18 cellular contexts compared by ENCODE assay signal in the genomic region with DNA sequence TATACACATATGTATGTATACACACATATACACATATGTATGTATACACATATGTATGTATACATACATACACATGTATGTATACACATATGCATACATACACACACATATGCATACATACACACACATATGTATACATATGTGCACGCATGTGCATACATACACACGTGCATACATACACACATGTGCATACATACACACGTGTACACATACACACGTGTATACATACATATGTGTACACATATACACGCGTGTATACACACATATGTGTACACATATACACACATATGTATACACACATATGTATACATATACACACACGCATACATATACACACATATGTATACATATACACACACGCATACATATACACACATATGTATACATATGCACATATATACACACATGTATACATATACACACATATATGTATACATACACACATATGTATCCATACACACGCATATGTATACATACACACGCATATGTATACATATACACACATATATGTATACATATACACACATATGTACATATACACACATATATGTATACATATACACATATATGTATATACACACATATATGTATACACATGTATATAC. TPM values are rescaled to one million over a fixed set of nuclear protein-coding genes. Genes with fewer than 3 reads are reported as not detected.
DNase-seq lines count a peak whose midpoint lies in the region; FAIRE-seq and TF ChIP-seq lines count a peak whose summit lies in the region.
"Had no signal": no experiment of that assay in that cellular context is flagged by ENCODE, and none has a peak within 500 bp of the region (broad histone marks: within the 10 kb centered on the region; RNA-seq: fewer than 3 reads in every experiment).

No MANE protein-coding gene starts in this region.

- peak overlapping the region; percentile 30 for H3K9ac ChIP-seq in neuronal stem cell (ENCODE audit: low read depth, low read length, poor library complexity)

- peaks cover 0 to 2% of the 10 kb centered on the region in 2 donors for H3K4me1 ChIP-seq in neuronal stem cell (ENCODE audit: control insufficient read depth in 2 of 2, insufficient read depth in 1 of 2, low read depth in 1 of 2, low read length in 2 of 2)

- no peak overlapping the region for H3K4ac ChIP-seq in neuronal stem cell (ENCODE audit: low read length)

- H4K8ac ChIP-seq in neuronal stem cell (ENCODE audit: low read depth, low read length) = no peak overlapping the region

- no peak overlapping the region for H2BK12ac ChIP-seq in neuronal stem cell (ENCODE audit: low read length)

- H3K9me3 Mint-ChIP-seq in activated T-helper 2 cell treated with anti-CD3 and anti-CD28 coated beads, Interferon-gamma antibody, Interleukin-2, Interleukin-4, amounts not matched to agents 10 μg/mL and 5 μg/mL and 100 μg/mL, durations not matched to agents 14 hours and 24 hours and 36 hours = no peaks in the 10 kb centered on the region

- no peaks in the 10 kb centered on the region for H3K27me3 Mint-ChIP-seq in activated T-helper 2 cell treated with anti-CD3 and anti-CD28 coated beads, Interferon-gamma antibody, Interleukin-2, Interleukin-4, amounts not matched to agents 10 μg/mL and 5 μg/mL and 100 μg/mL, durations not matched to agents 14 hours and 24 hours and 36 hours (ENCODE audit: low read depth)

- H3K36me3 Mint-ChIP-seq in activated T-helper 2 cell treated with anti-CD3 and anti-CD28 coated beads, Interferon-gamma antibody, Interleukin-2, Interleukin-4, amounts not matched to agents 10 μg/mL and 5 μg/mL and 100 μg/mL, durations not matched to agents 14 hours and 24 hours and 36 hours (ENCODE audit: low read depth) = peaks cover 37% of the 10 kb centered on the region

- intact Hi-C loops in activated T-helper 2 cell treated with anti-CD3 and anti-CD28 coated beads, Interferon-gamma antibody, Interleukin-2, Interleukin-4, amounts not matched to agents 10 μg/mL and 5 μg/mL and 100 μg/mL, durations not matched to agents 14 hours and 24 hours and 36 hours (cut with micrococcal nuclease) = no loop called here

- H3K4me2 ChIP-seq in neuronal stem cell (ENCODE audit: insufficient read depth, low read length, poor library complexity, severe bottlenecking) = no peak overlapping the region

- H3K23ac ChIP-seq in neuronal stem cell (ENCODE audit: low read depth, low read length, poor library complexity) = no peak overlapping the region

- no peak overlapping the region for H3K27ac ChIP-seq in neuronal stem cell (replicated peaks; ENCODE audit: low read length)
- H3K27ac ChIP-seq: RWPE1 had no signal

- no peak overlapping the region for H2BK15ac ChIP-seq in neuronal stem cell (ENCODE audit: low read length)

- H3K4me3 Mint-ChIP-seq in activated T-helper 2 cell treated with anti-CD3 and anti-CD28 coated beads, Interferon-gamma antibody, Interleukin-2, Interleukin-4, amounts not matched to agents 10 μg/mL and 5 μg/mL and 100 μg/mL, durations not matched to agents 14 hours and 24 hours and 36 hours (ENCODE audit: low read depth) = no peak overlapping the region
- H3K4me3 Mint-ChIP-seq: HFFc6 had no signal

- no peaks in the 10 kb centered on the region for H3K79me1 ChIP-seq in neuronal stem cell (ENCODE audit: low read depth, low read length)

- H3K36me3 ChIP-seq in neuronal stem cell (replicated peaks in 1 of 2; ENCODE audit: control insufficient read depth in 2 of 2, insufficient read depth in 2 of 2, low read length in 2 of 2) = no peaks in the 10 kb centered on the region

- no peak for TF ChIP-seq POLR2A in H54 (IDR thresholded peaks at IDR 0.05; ENCODE audit: low read depth, low read length)
- TF ChIP-seq POLR2A in erythroblast (IDR thresholded peaks at IDR 0.05; ENCODE audit: low read length) = no peak

- H2AFZ ChIP-seq in neuronal stem cell (ENCODE audit: low read length) = no peak overlapping the region

- WGBS in neuronal stem cell (ENCODE audit: extremely low coverage in 2 of 2, insufficient read length in 2 of 2, insufficient replicate concordance in 1 of 2), 2 donors = no CpG with 5 or more reads among the region's 10 CpGs

- DNase-seq in H54 (ENCODE audit: insufficient read length, low spot score) = no peak
- no peak for DNase-seq in RCC 7860 (ENCODE audit: low spot score)
- peak; percentile 18 to 33 for DNase-seq in erythroblast (lab: John Stamatoyannopoulos, UW)
- DNase-seq in neuronal stem cell (ENCODE audit: low spot score) = no peak
- no peak for DNase-seq in NOMO-1 treated with dmso at 0.1 percent for 144 hours (lab: John Stamatoyannopoulos, UW; ENCODE audit: unreplicated experiment)
- DNase-seq in superior temporal gyrus (ENCODE audit: extremely low spot score) = no peak
- no peak for DNase-seq in activated T-helper 2 cell treated with anti-CD3 and anti-CD28 coated beads, Interferon-gamma antibody, Interleukin-2, Interleukin-4, amounts not matched to agents 10 μg/mL and 5 μg/mL and 100 μg/mL, durations not matched to agents 14 hours and 24 hours and 36 hours (ENCODE audit: low spot score)
- DNase-seq: COR-L47; GF-D8; GOT3; HFFc6; NCI-H1417; NCI-H187 treated with DMSO at 0.1 percent for 48 hours; NCI-H345; NCI-H69; NK-92 treated with Interleukin-12 subunit alpha and Interleukin-12 subunit beta, amount 100 ng/mL, for 24 hours; OCI-M1 had no signal

- H3K27me3 ChIP-seq in neuronal stem cell (ENCODE audit: control insufficient read depth in 3 of 3, insufficient read depth in 3 of 3, low read depth in 1 of 3, low read length in 3 of 3) = no peaks in the 10 kb centered on the region

- H3K18ac ChIP-seq in neuronal stem cell (ENCODE audit: low read length) = no peak overlapping the region

- H2BK120ac ChIP-seq in neuronal stem cell (ENCODE audit: low read depth, low read length) = no peak overlapping the region

- no peak overlapping the region for H2BK5ac ChIP-seq in neuronal stem cell (ENCODE audit: low read length)

- peak; percentile 85 for FAIRE-seq in H54 (lab: Jason Lieb, UNC)
- peak; percentile 57 for FAIRE-seq in RCC 7860 (lab: Jason Lieb, UNC)

- no peak overlapping the region for H4K91ac ChIP-seq in neuronal stem cell (ENCODE audit: low read depth, low read length, poor library complexity)

- no peak overlapping the region for H3K14ac ChIP-seq in neuronal stem cell (ENCODE audit: low read length)

- H3K27ac Mint-ChIP-seq in activated T-helper 2 cell treated with anti-CD3 and anti-CD28 coated beads, Interferon-gamma antibody, Interleukin-2, Interleukin-4, amounts not matched to agents 10 μg/mL and 5 μg/mL and 100 μg/mL, durations not matched to agents 14 hours and 24 hours and 36 hours = no peak overlapping the region

- H2AK5ac ChIP-seq in neuronal stem cell (ENCODE audit: low read depth, low read length) = no peak overlapping the region

- H3K4me3 ChIP-seq in neuronal stem cell (ENCODE audit: low read length in 2 of 2) = no peak overlapping the region

- H3K4me1 Mint-ChIP-seq in activated T-helper 2 cell treated with anti-CD3 and anti-CD28 coated beads, Interferon-gamma antibody, Interleukin-2, Interleukin-4, amounts not matched to agents 10 μg/mL and 5 μg/mL and 100 μg/mL, durations not matched to agents 14 hours and 24 hours and 36 hours (ENCODE audit: low read depth) = no peaks in the 10 kb centered on the region

- H3K9me3 ChIP-seq in neuronal stem cell (replicated peaks in 1 of 2; ENCODE audit: control insufficient read depth in 2 of 2, insufficient read depth in 1 of 2, low read depth in 1 of 2, low read length in 2 of 2) = no peaks in the 10 kb centered on the region

RNA-seq across cellular contexts. Expression of gene NABP1, which starts 21.5 kb away (rescaled TPM):
- 0.91 TPM for polyA plus RNA-seq in neuronal stem cell (2013, experiment 1 of 2)
- polyA plus RNA-seq in neuronal stem cell (2013, experiment 2 of 2) = 1.2 TPM
- 39.9 and 40.0 TPM in 2 replicates for total RNA-seq in activated T-helper 2 cell treated with anti-CD3 and anti-CD28 coated beads, Interferon-gamma antibody, Interleukin-2, Interleukin-4, amounts not matched to agents 10 μg/mL and 5 μg/mL and 100 μg/mL, durations not matched to agents 14 hours and 24 hours and 36 hours

Comparison
In these comparisons a context has a peak if more than half of its experiments do, and no peak if none do; other contexts are left out.
1. DNase-seq: peak in erythroblast (2 of 2); none in H54 (single experiment), RCC 7860 (single experiment), neuronal stem cell (single experiment), NOMO-1 treated with dmso at 0.1 percent for 144 hours (single experiment), superior temporal gyrus (single experiment) and activated T-helper 2 cell treated with anti-CD3 and anti-CD28 coated beads, Interferon-gamma antibody, Interleukin-2, Interleukin-4, amounts not matched to agents 10 μg/mL and 5 μg/mL and 100 μg/mL, durations not matched to agents 14 hours and 24 hours and 36 hours (single experiment).